23 cellular contexts compared by ENCODE assay signal in genomic region chr3:141071681-141072260, GRCh38. TPM values are rescaled to one million over a fixed set of nuclear protein-coding genes. Genes with fewer than 3 reads are reported as not detected.
DNase-seq lines count a peak whose midpoint lies in the region; ATAC-seq and TF ChIP-seq lines count a peak whose summit lies in the region.
"Had no signal": no experiment of that assay in that cellular context is flagged by ENCODE, and none has a peak within 500 bp of the region (broad histone marks: within the 10 kb centered on the region; RNA-seq: fewer than 3 reads in every experiment).

No MANE protein-coding gene starts in this region.

- H3K9me3 ChIP-seq in adrenal gland (replicated peaks in 1 of 3): no peaks in the 10 kb centered on the region
- no peaks in the 10 kb centered on the region for H3K9me3 ChIP-seq in spleen
- H3K9me3 ChIP-seq in stomach: no peaks in the 10 kb centered on the region
- H3K9me3 ChIP-seq: esophagus muscularis mucosa, gastroesophageal sphincter, SJSA1, upper lobe of right lung had no signal

- WGBS in adrenal gland, 4 donors: 58 to 71% (median 68%) methylated on average over 9 to 12 of the region's 12 CpGs
- WGBS in spleen, 5 donors: 69 to 93% (median 81%) methylated on average over 7 to 12 of the region's 12 CpGs
- 70 to 76% (median 75%) methylated on average over 5 to 12 of the region's 12 CpGs for WGBS in stomach, 5 donors

- H3K27ac Mint-ChIP-seq in natural killer cell treated with Interleukin-12 subunit alpha and Interleukin-12 subunit beta and Interleukin-15 and Interleukin-18, amount 100 ng/mL, for 72 hours: no peak overlapping the region
- H3K27ac Mint-ChIP-seq in natural killer cell: no peak overlapping the region
- H3K27ac Mint-ChIP-seq in nephron: peak overlapping the region; percentile 28 to 81 (median 56)
- H3K27ac Mint-ChIP-seq: activated B cell treated with CpG ODN at 0.5 μM for 24 hours; activated CD4-positive, alpha-beta memory T cell treated with anti-CD3 and anti-CD28 coated beads for 36 hours; activated naive CD8-positive, alpha-beta T cell treated with anti-CD3 and anti-CD28 coated beads, Interleukin-2, amount 10 ng/mL, durations not matched to agents 7 days and 5 days; effector memory CD8-positive, alpha-beta T cell; T-helper 2 cell treated with Interferon-gamma antibody and Interleukin-4, amounts not matched to agents 5 μg/mL and 100 μg/mL, for 36 hours had no signal

- no peaks in the 10 kb centered on the region for H3K4me1 ChIP-seq in adrenal gland (replicated peaks in 1 of 2)
- H3K4me1 ChIP-seq in spleen: peaks cover 0 to 9% (median 2%) of the 10 kb centered on the region in 6 donors
- H3K4me1 ChIP-seq in stomach: peaks cover 6 to 11% (median 10%) of the 10 kb centered on the region in 4 donors
- H3K4me1 ChIP-seq: parathyroid adenoma, SJSA1 had no signal

- H3K4me1 Mint-ChIP-seq in natural killer cell treated with Interleukin-12 subunit alpha and Interleukin-12 subunit beta and Interleukin-15 and Interleukin-18, amount 100 ng/mL, for 72 hours (ENCODE audit: low read depth in 2 of 2): peaks cover 0 to 2% of the 10 kb centered on the region in 2 donors
- H3K4me1 Mint-ChIP-seq in natural killer cell (peaks cover 4 to 8% of the 10 kb centered on the region in 2 donors), nephron (peaks cover 57% of the 10 kb centered on the region)

- DNase-seq in natural killer cell treated with Interleukin-12 subunit alpha and Interleukin-12 subunit beta and Interleukin-15 and Interleukin-18, amount 100 ng/mL, for 72 hours (ENCODE audit: low spot score): peak; percentile 51
- no peak for DNase-seq in natural killer cell
- peak in 6 of 7 donors; percentile 31 to 78 (median 42) for DNase-seq in adrenal gland
- DNase-seq in activated CD4-positive, alpha-beta T cell treated with anti-CD3 and anti-CD28 coated beads for 1 hour: no peak
- no peak for DNase-seq in spleen
- no peak for DNase-seq in stomach
- DNase-seq: activated B cell treated with CpG ODN at 0.5 μM for 24 hours; activated CD4-positive, alpha-beta memory T cell treated with anti-CD3 and anti-CD28 coated beads for 36 hours; activated naive CD8-positive, alpha-beta T cell treated with anti-CD3 and anti-CD28 coated beads, Interleukin-2, amount 10 ng/mL, durations not matched to agents 7 days and 5 days; CD4-positive, CD25-positive, alpha-beta regulatory T cell; effector memory CD8-positive, alpha-beta T cell; KG1; kidney; NCI-H187 treated with DMSO at 0.1 percent for 48 hours; NCI-H345; NK-92 treated with Interleukin-12 subunit alpha and Interleukin-12 subunit beta, amount 100 ng/mL, for 24 hours had no signal

- no peak for TF ChIP-seq CTCF in natural killer cell (IDR thresholded peaks at IDR 0.05)
- TF ChIP-seq CTCF in adrenal gland (IDR thresholded peaks at IDR 0.05): no peak
- no peak for TF ChIP-seq CTCF in nephron (IDR thresholded peaks at IDR 0.05; ENCODE audit: unreplicated experiment in 3 of 3)
- TF ChIP-seq CTCF in spleen (IDR thresholded peaks at IDR 0.05 in 8 of 11, conservative IDR thresholded peaks at IDR 0.05 in 3 of 11): no peak
- no peak for TF ChIP-seq CTCF in stomach (IDR thresholded peaks at IDR 0.05)

- H3K36me3 Mint-ChIP-seq in natural killer cell treated with Interleukin-12 subunit alpha and Interleukin-12 subunit beta and Interleukin-15 and Interleukin-18, amount 100 ng/mL, for 72 hours: no peaks in the 10 kb centered on the region
- H3K36me3 Mint-ChIP-seq in natural killer cell: no peaks in the 10 kb centered on the region
- peaks cover 16% of the 10 kb centered on the region for H3K36me3 Mint-ChIP-seq in nephron (ENCODE audit: low read depth)
- H3K36me3 Mint-ChIP-seq: activated CD4-positive, alpha-beta memory T cell treated with anti-CD3 and anti-CD28 coated beads for 36 hours; activated naive CD8-positive, alpha-beta T cell treated with anti-CD3 and anti-CD28 coated beads, Interleukin-2, amount 10 ng/mL, durations not matched to agents 7 days and 5 days; CD4-positive, CD25-positive, alpha-beta regulatory T cell had no signal

- peak in 1 of 2 donors; percentile 17 for ATAC-seq in natural killer cell treated with Interleukin-12 subunit alpha and Interleukin-12 subunit beta and Interleukin-15 and Interleukin-18, amount 100 ng/mL, for 72 hours
- ATAC-seq in natural killer cell: no peak
- ATAC-seq: effector memory CD8-positive, alpha-beta T cell; gastroesophageal sphincter; upper lobe of right lung had no signal

- H3K4me3 Mint-ChIP-seq in natural killer cell treated with Interleukin-12 subunit alpha and Interleukin-12 subunit beta and Interleukin-15 and Interleukin-18, amount 100 ng/mL, for 72 hours: no peak overlapping the region
- H3K4me3 Mint-ChIP-seq in natural killer cell (no peak overlapping the region), nephron (no peak overlapping the region)
- H3K4me3 Mint-ChIP-seq: activated B cell treated with CpG ODN at 0.5 μM for 24 hours; activated CD4-positive, alpha-beta memory T cell treated with anti-CD3 and anti-CD28 coated beads for 36 hours; activated naive CD8-positive, alpha-beta T cell treated with anti-CD3 and anti-CD28 coated beads, Interleukin-2, amount 10 ng/mL, durations not matched to agents 7 days and 5 days; CD4-positive, CD25-positive, alpha-beta regulatory T cell; effector memory CD8-positive, alpha-beta T cell; T-helper 2 cell treated with Interferon-gamma antibody and Interleukin-4, amounts not matched to agents 5 μg/mL and 100 μg/mL, for 36 hours had no signal

- no peak for TF ChIP-seq EP300 in stomach (IDR thresholded peaks at IDR 0.05)

- H3K27ac ChIP-seq in adrenal gland (no peak overlapping the region), spleen (no peak overlapping the region), stomach (no peak overlapping the region)
- H3K27ac ChIP-seq: esophagus muscularis mucosa, gastroesophageal sphincter, parathyroid adenoma, SJSA1, upper lobe of right lung had no signal

- TF ChIP-seq POLR2A in adrenal gland (IDR thresholded peaks at IDR 0.05) (no peak), spleen (IDR thresholded peaks at IDR 0.05) (no peak), stomach (IDR thresholded peaks at IDR 0.05) (no peak)

- H3K36me3 ChIP-seq in adrenal gland (replicated peaks in 1 of 2) (no peaks in the 10 kb centered on the region), spleen (no peaks in the 10 kb centered on the region), stomach (no peaks in the 10 kb centered on the region)
- H3K36me3 ChIP-seq: esophagus muscularis mucosa, gastroesophageal sphincter, SJSA1, upper lobe of right lung had no signal

- H3K9me3 Mint-ChIP-seq in natural killer cell treated with Interleukin-12 subunit alpha and Interleukin-12 subunit beta and Interleukin-15 and Interleukin-18, amount 100 ng/mL, for 72 hours: no peaks in the 10 kb centered on the region
- no peaks in the 10 kb centered on the region for H3K9me3 Mint-ChIP-seq in natural killer cell
- H3K9me3 Mint-ChIP-seq in nephron: no peaks in the 10 kb centered on the region
- H3K9me3 Mint-ChIP-seq: activated B cell treated with CpG ODN at 0.5 μM for 24 hours; activated CD4-positive, alpha-beta memory T cell treated with anti-CD3 and anti-CD28 coated beads for 36 hours; activated naive CD8-positive, alpha-beta T cell treated with anti-CD3 and anti-CD28 coated beads, Interleukin-2, amount 10 ng/mL, durations not matched to agents 7 days and 5 days; CD4-positive, CD25-positive, alpha-beta regulatory T cell; effector memory CD8-positive, alpha-beta T cell; T-helper 2 cell treated with Interferon-gamma antibody and Interleukin-4, amounts not matched to agents 5 μg/mL and 100 μg/mL, for 36 hours had no signal

- H3K27me3 Mint-ChIP-seq in natural killer cell treated with Interleukin-12 subunit alpha and Interleukin-12 subunit beta and Interleukin-15 and Interleukin-18, amount 100 ng/mL, for 72 hours: peaks cover 0 to 4% of the 10 kb centered on the region in 2 donors
- no peaks in the 10 kb centered on the region for H3K27me3 Mint-ChIP-seq in natural killer cell (ENCODE audit: low read depth in 2 of 2)
- H3K27me3 Mint-ChIP-seq in nephron (ENCODE audit: low read depth): no peaks in the 10 kb centered on the region
- H3K27me3 Mint-ChIP-seq: activated B cell treated with CpG ODN at 0.5 μM for 24 hours; CD4-positive, CD25-positive, alpha-beta regulatory T cell had no signal

- intact Hi-C loops in natural killer cell (cut with micrococcal nuclease) (no loop called here), adrenal gland (cut with DNase I) (no loop called here), spleen (cut with DNase I; ENCODE audit: low total_unique reads) (no loop called here), stomach (cut with DNase I; ENCODE audit: low total_unique reads) (no loop called here)

- H3K4me3 ChIP-seq in adrenal gland (no peak overlapping the region), spleen (no peak overlapping the region), stomach (no peak overlapping the region)
- H3K4me3 ChIP-seq: esophagus muscularis mucosa, gastroesophageal sphincter, SJSA1, upper lobe of right lung had no signal

- no peaks in the 10 kb centered on the region for H3K27me3 ChIP-seq in adrenal gland
- no peaks in the 10 kb centered on the region for H3K27me3 ChIP-seq in spleen (replicated peaks in 1 of 7)
- no peaks in the 10 kb centered on the region for H3K27me3 ChIP-seq in stomach
- H3K27me3 ChIP-seq: esophagus muscularis mucosa, gastroesophageal sphincter, SJSA1, upper lobe of right lung had no signal

RNA-seq across cellular contexts. Expression of gene SPSB4, which starts 20.6 kb away (rescaled TPM):
- total RNA-seq in natural killer cell treated with Interleukin-12 subunit alpha and Interleukin-12 subunit beta and Interleukin-15 and Interleukin-18, amount 100 ng/mL, for 72 hours: not detected
- not detected for total RNA-seq in natural killer cell
- 1 to 10 TPM in 3 of 8 donors, under 1 TPM in 4, not detected in 1; 0.18 to 2.3 (median 0.46) TPM for total RNA-seq in adrenal gland
- 1 to 10 TPM in 2 of 3 donors, under 1 TPM in 1; 0.67 to 4.0 (median 1.1) TPM for polyA plus RNA-seq in adrenal gland
- 10 to 100 TPM in 3 of 7 donors, 1 to 10 TPM in 4; 5.5 to 10.7 (median 6.5) TPM for total RNA-seq in spleen
- 1 to 10 TPM in 1 of 3 donors, under 1 TPM in 2; 0.87 to 2.5 (median 0.91) TPM for polyA plus RNA-seq in spleen
- total RNA-seq in stomach: 1 to 10 TPM in 2 of 5 donors, not detected in 3; 1.8 to 2.4 TPM
- under 1 TPM in 1 of 3 donors, not detected in 2; 0.05 TPM for polyA plus RNA-seq in stomach
- total RNA-seq: activated B cell treated with CpG ODN at 0.5 μM for 24 hours; activated CD4-positive, alpha-beta memory T cell treated with anti-CD3 and anti-CD28 coated beads for 36 hours; activated naive CD8-positive, alpha-beta T cell treated with anti-CD3 and anti-CD28 coated beads, Interleukin-2, amount 10 ng/mL, durations not matched to agents 7 days and 5 days; CD4-positive, CD25-positive, alpha-beta regulatory T cell had no signal
- polyA plus RNA-seq: CD4-positive, CD25-positive, alpha-beta regulatory T cell had no signal

Comparison
In these comparisons a context has a peak if more than half of its experiments do, and no peak if none do; other contexts are left out.
1. DNase-seq: peak in natural killer cell treated with Interleukin-12 subunit alpha and Interleukin-12 subunit beta and Interleukin-15 and Interleukin-18, amount 100 ng/mL, for 72 hours (single experiment) and adrenal gland (6 of 7); none in natural killer cell (single experiment), activated CD4-positive, alpha-beta T cell treated with anti-CD3 and anti-CD28 coated beads for 1 hour (single experiment), spleen (single experiment) and stomach (single experiment).
2. H3K27ac Mint-ChIP-seq: peak in nephron (3 of 3); none in natural killer cell treated with Interleukin-12 subunit alpha and Interleukin-12 subunit beta and Interleukin-15 and Interleukin-18, amount 100 ng/mL, for 72 hours (0 of 2) and natural killer cell (0 of 2).